1 cellular context compared by ENCODE assay signal in the genomic region with DNA sequence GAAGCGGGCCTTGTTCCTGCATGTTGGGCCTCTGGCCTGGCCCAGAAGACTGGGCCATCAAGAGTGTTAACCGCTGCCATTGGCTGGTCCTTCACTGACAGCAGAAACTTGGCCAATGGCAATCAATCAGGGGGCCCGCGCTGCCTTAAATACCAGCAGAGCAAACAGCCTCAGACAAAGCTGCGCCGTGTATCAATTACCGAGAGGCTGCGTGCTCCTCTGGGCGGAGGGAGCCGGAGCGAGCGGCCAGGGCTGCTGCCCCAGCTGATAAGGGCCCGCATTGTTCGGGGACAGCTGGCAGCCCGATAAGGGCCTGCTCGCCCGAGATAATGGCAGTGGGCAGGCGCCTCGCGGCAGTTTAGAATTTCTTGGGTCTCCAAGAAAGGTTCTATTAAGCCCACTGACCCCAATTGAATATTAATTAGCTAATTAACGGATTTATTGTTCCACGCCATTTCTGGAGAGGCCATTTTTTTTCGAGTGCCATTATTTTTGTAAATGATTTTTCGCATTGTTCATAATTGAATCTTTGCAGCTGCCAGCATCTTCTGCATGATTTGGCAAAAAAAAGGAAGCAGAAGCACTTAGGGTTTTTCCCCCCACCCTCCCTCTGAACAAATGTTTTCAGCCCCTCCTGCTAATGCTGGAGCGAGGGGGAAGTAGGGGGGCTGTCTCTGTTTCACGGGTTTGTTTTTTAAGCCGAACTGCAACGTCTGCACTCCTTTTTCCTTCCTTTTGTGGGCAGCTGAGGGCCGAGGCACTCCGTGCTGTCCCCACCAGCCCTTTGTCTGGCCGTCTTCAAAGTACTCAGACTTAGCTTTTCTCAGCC.
TF ChIP-seq lines count a peak whose summit lies in the region.

No MANE protein-coding gene starts in this region.

TF ChIP-seq in HepG2, 621 proteins besides CTCF, POLR2A, EP300 and RAD21:
- TF ChIP-seq GPN1 (CRISPR knock-in tag; IDR thresholded peaks at IDR 0.05; ENCODE audit: borderline replicate concordance) (no peak), ZC3H4 (CRISPR knock-in tag; IDR thresholded peaks at IDR 0.05; ENCODE audit: borderline replicate concordance) (no peak), ELF4 (CRISPR knock-in tag; IDR thresholded peaks at IDR 0.05; ENCODE audit: borderline replicate concordance) (no peak), ZBTB42 (CRISPR knock-in tag; IDR thresholded peaks at IDR 0.05) (no peak), RFX1 (IDR thresholded peaks at IDR 0.05) (no peak), HHEX (CRISPR knock-in tag; IDR thresholded peaks at IDR 0.05) (no peak), ZNF598 (CRISPR knock-in tag; IDR thresholded peaks at IDR 0.05; ENCODE audit: borderline replicate concordance) (no peak), ZBTB20 (CRISPR knock-in tag; IDR thresholded peaks at IDR 0.05; ENCODE audit: borderline replicate concordance, low read depth) (no peak), BCL3 (CRISPR knock-in tag; IDR thresholded peaks at IDR 0.05) (no peak)
- TF ChIP-seq, protein P1, sequence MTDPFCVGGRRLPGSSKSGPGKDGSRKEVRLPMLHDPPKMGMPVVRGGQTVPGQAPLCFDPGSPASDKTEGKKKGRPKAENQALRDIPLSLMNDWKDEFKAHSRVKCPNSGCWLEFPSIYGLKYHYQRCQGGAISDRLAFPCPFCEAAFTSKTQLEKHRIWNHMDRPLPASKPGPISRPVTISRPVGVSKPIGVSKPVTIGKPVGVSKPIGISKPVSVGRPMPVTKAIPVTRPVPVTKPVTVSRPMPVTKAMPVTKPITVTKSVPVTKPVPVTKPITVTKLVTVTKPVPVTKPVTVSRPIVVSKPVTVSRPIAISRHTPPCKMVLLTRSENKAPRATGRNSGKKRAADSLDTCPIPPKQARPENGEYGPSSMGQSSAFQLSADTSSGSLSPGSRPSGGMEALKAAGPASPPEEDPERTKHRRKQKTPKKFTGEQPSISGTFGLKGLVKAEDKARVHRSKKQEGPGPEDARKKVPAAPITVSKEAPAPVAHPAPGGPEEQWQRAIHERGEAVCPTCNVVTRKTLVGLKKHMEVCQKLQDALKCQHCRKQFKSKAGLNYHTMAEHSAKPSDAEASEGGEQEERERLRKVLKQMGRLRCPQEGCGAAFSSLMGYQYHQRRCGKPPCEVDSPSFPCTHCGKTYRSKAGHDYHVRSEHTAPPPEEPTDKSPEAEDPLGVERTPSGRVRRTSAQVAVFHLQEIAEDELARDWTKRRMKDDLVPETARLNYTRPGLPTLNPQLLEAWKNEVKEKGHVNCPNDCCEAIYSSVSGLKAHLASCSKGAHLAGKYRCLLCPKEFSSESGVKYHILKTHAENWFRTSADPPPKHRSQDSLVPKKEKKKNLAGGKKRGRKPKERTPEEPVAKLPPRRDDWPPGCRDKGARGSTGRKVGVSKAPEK (CRISPR knock-in tag; IDR thresholded peaks at IDR 0.05; ENCODE audit: borderline replicate concordance): no peak
